Comparison of ENCODE assay signal across 23 cellular contexts in genomic region chr3:5583920-5584319, GRCh38.
DNase-seq lines count a peak whose midpoint lies in the region; ATAC-seq and TF ChIP-seq lines count a peak whose summit lies in the region.
"Had no signal": no experiment of that assay in that cellular context is flagged by ENCODE, and none has a peak within 500 bp of the region (broad histone marks: within the 10 kb centered on the region; RNA-seq: fewer than 3 reads in every experiment).

No MANE protein-coding gene starts in this region.

- peak; percentile 53 for TF ChIP-seq RAD21 in HCT116 (IDR thresholded peaks at IDR 0.05; ENCODE audit: low read depth)

- no peaks in the 10 kb centered on the region for H3K36me3 ChIP-seq in HCT116 (ENCODE audit: control insufficient read depth in 1 of 2, insufficient read depth in 2 of 2, low read length in 2 of 2)
- no peaks in the 10 kb centered on the region for H3K36me3 ChIP-seq in PC-9 (ENCODE audit: low read depth)
- H3K36me3 ChIP-seq in endodermal cell (ENCODE audit: control insufficient read depth, insufficient read depth, low read length), result no peaks in the 10 kb centered on the region
- no peaks in the 10 kb centered on the region for H3K36me3 ChIP-seq in transverse colon
- no peaks in the 10 kb centered on the region for H3K36me3 ChIP-seq in A673 (ENCODE audit: insufficient read depth, low read length, poor library complexity, severe bottlenecking)
- H3K36me3 ChIP-seq: BLaER1 treated with 17β-estradiol and CSF1 and Interleukin-3, amounts not matched to agents 10 nM and 100 nM; MG63; Peyer's patch had no signal

- POLR2A ChIA-PET in HCT116 (lab: Charles Lee) (no interaction called here), PC-9 (lab: Charles Lee; ENCODE audit: unreplicated experiment) (no interaction called here), A673 (lab: Charles Lee; ENCODE audit: low non-redundant PET) (no interaction called here)

- TF ChIP-seq POLR2A in HCT116 (IDR thresholded peaks at IDR 0.05; ENCODE audit: borderline replicate concordance, extremely low read depth, insufficient read depth, insufficient read length) (no peak), transverse colon (IDR thresholded peaks at IDR 0.05) (no peak)

- H3K27ac ChIP-seq in HCT116 (ENCODE audit: low read depth, low read length) (no peak overlapping the region), PC-9 (no peak overlapping the region), endodermal cell (ENCODE audit: low read depth, low read length) (no peak overlapping the region), transverse colon (no peak overlapping the region), A673 (ENCODE audit: low read depth, low read length, poor library complexity, severe bottlenecking) (no peak overlapping the region)
- H3K27ac ChIP-seq: BLaER1 treated with 17β-estradiol and CSF1 and Interleukin-3, amounts not matched to agents 10 nM and 100 nM; Peyer's patch had no signal

- H3K4me2 ChIP-seq in HCT116 (ENCODE audit: low read length) (no peak overlapping the region), PC-9 (peak overlapping the region; percentile 46; the same call in 1 of the 2 replicates)
- H3K4me2 ChIP-seq: BLaER1 treated with 17β-estradiol and CSF1 and Interleukin-3, amounts not matched to agents 10 nM and 100 nM had no signal

- H4K20me1 ChIP-seq in HCT116 (ENCODE audit: insufficient read depth) (no peaks in the 10 kb centered on the region), PC-9 (ENCODE audit: insufficient read depth) (no peaks in the 10 kb centered on the region)
- H4K20me1 ChIP-seq: BLaER1 treated with 17β-estradiol and CSF1 and Interleukin-3, amounts not matched to agents 10 nM and 100 nM had no signal

- DNase-seq in HCT116 (ENCODE audit: low read depth, low spot score) (no peak), PC-9 (peak in 1 of 2 experiments; percentile 4), endodermal cell (no peak), transverse colon (peak; percentile 13), KG1 (lab: John Stamatoyannopoulos, UW) (no peak), T1000 (lab: John Stamatoyannopoulos, UW) (no peak), A673 (ENCODE audit: low spot score) (no peak)
- DNase-seq: ACHN; CD8-positive, alpha-beta T cell; DMS153; GOT3; Kasumi-1; MG63; NCI-H1092; NCI-H1436; NCI-H187 treated with DMSO at 0.1 percent for 48 hours; NCI-H2107; NCI-H69; Peyer's patch had no signal

- TF ChIP-seq CTCF in HCT116 (IDR thresholded peaks at IDR 0.05 in 2 of 3, conservative IDR thresholded peaks at IDR 0.05 in 1 of 3; ENCODE audit: borderline replicate concordance in 1 of 3, insufficient read depth in 1 of 3, low read depth in 2 of 3, low read length in 2 of 3) (0 out of 6 replicates have a peak, but pooled peaks of 1 of the 3 experiments have one; percentile 13), PC-9 (conservative IDR thresholded peaks at IDR 0.05) (peak; percentile 26; the same call in 1 of the 2 replicates), endodermal cell (conservative IDR thresholded peaks at IDR 0.05) (peak; percentile 25), transverse colon (IDR thresholded peaks at IDR 0.05) (peak in 2 of 5 experiments; percentile 31 to 38), A673 (conservative IDR thresholded peaks at IDR 0.05; ENCODE audit: low read depth, low read length) (no peak)

- H3K27me3 Mint-ChIP-seq in endodermal cell (ENCODE audit: insufficient read depth), result no peaks in the 10 kb centered on the region

- H3K27me3 ChIP-seq in HCT116 (ENCODE audit: insufficient read depth, low read length), result peaks cover 25% of the 10 kb centered on the region; the same call in 1 of the 2 replicates
- no peaks in the 10 kb centered on the region for H3K27me3 ChIP-seq in PC-9 (ENCODE audit: insufficient read depth, low read depth)
- no peaks in the 10 kb centered on the region for H3K27me3 ChIP-seq in endodermal cell (ENCODE audit: control insufficient read depth, insufficient read depth, low read length, poor library complexity, severe bottlenecking)
- H3K27me3 ChIP-seq in transverse colon, result no peaks in the 10 kb centered on the region
- H3K27me3 ChIP-seq in A673 (replicated peaks; ENCODE audit: insufficient read depth, low read depth, low read length, poor library complexity), result peaks cover 3% of the 10 kb centered on the region
- H3K27me3 ChIP-seq: BLaER1 treated with 17β-estradiol and CSF1 and Interleukin-3, amounts not matched to agents 10 nM and 100 nM; MG63; Peyer's patch had no signal

- RAD21 ChIA-PET in HCT116 (lab: Charles Lee; ENCODE audit: low non-redundant PET in 1 of 2, low total read pairs in 2 of 2, uncharacterized antibody in 2 of 2, unreplicated experiment in 2 of 2), result no interaction called here

- H3K9me2 ChIP-seq in HCT116 (ENCODE audit: insufficient read depth), result no peaks in the 10 kb centered on the region
- H3K9me2 ChIP-seq in PC-9 (ENCODE audit: insufficient read depth), result no peaks in the 10 kb centered on the region

- H3K79me2 ChIP-seq in HCT116 (ENCODE audit: insufficient read depth, low read length) (no peaks in the 10 kb centered on the region), PC-9 (ENCODE audit: low read depth) (no peaks in the 10 kb centered on the region)

- BruUV-seq in HCT116 (replicated peaks; lab: Mats Ljungman, UMichigan), result no TSS peak
- no TSS peak for BruUV-seq in PC-9 (replicated peaks; lab: Mats Ljungman, UMichigan)
- no TSS peak for BruUV-seq in A673 (replicated peaks; lab: Mats Ljungman, UMichigan)

- H3K9ac ChIP-seq in HCT116 (ENCODE audit: low read length), result no peak overlapping the region
- no peak overlapping the region for H3K9ac ChIP-seq in endodermal cell (ENCODE audit: extremely low read depth, low read length, poor library complexity, severe bottlenecking)
- H3K9ac ChIP-seq: BLaER1 treated with 17β-estradiol and CSF1 and Interleukin-3, amounts not matched to agents 10 nM and 100 nM had no signal

- CTCF ChIA-PET in HCT116 (lab: Charles Lee), result no interaction called here
- CTCF ChIA-PET in PC-9 (lab: Charles Lee), result no interaction called here
- CTCF ChIA-PET in A673 (lab: Charles Lee), result no interaction called here

- no peaks in the 10 kb centered on the region for H3K4me1 Mint-ChIP-seq in endodermal cell
- H3K4me1 Mint-ChIP-seq: IgD-negative memory B cell had no signal

- no peaks in the 10 kb centered on the region for H3K9me3 Mint-ChIP-seq in endodermal cell
- H3K9me3 Mint-ChIP-seq: CD8-positive, alpha-beta T cell had no signal

- no peak overlapping the region for H2AFZ ChIP-seq in HCT116 (ENCODE audit: low read depth, low read length, poor library complexity, severe bottlenecking)
- no peak overlapping the region for H2AFZ ChIP-seq in PC-9

- 82 to 89% methylated on average over 4 of the region's 4 CpGs for WGBS in endodermal cell (ENCODE audit: insufficient coverage in 1 of 2, insufficient read length in 1 of 2), 2 experiments
- WGBS in transverse colon (ENCODE audit: low coverage in 1 of 2), 2 donors, result 16 to 33% methylated on average over 3 to 4 of the region's 4 CpGs

- in situ Hi-C loops in transverse colon (cut with MboI; ENCODE audit: low pct_ligation_motif_present in 1 of 4, low pct_unique_long_range_greater_than_20kb in 1 of 4, low sequenced_read_pairs in 3 of 4), result no loop called here

- H3K9me3 ChIP-seq in HCT116 (ENCODE audit: control insufficient read depth in 1 of 2, insufficient read depth in 1 of 2, low read depth in 1 of 2, low read length in 2 of 2) (no peaks in the 10 kb centered on the region), PC-9 (ENCODE audit: insufficient read depth, low read depth) (no peaks in the 10 kb centered on the region), endodermal cell (ENCODE audit: control insufficient read depth, low read length) (no peaks in the 10 kb centered on the region), transverse colon (no peaks in the 10 kb centered on the region), A673 (ENCODE audit: low read depth, low read length, poor library complexity, severe bottlenecking) (no peaks in the 10 kb centered on the region)
- H3K9me3 ChIP-seq: BLaER1 treated with 17β-estradiol and CSF1 and Interleukin-3, amounts not matched to agents 10 nM and 100 nM; MG63; Peyer's patch had no signal

- H3F3A ChIP-seq in PC-9 (ENCODE audit: insufficient read depth, low read depth), result no peaks in the 10 kb centered on the region

- no peaks in the 10 kb centered on the region for H3K4me1 ChIP-seq in HCT116 (ENCODE audit: control insufficient read depth in 1 of 2, insufficient read depth in 2 of 2, low read length in 2 of 2)
- H3K4me1 ChIP-seq in PC-9 (replicated peaks; ENCODE audit: insufficient read depth), result no peaks in the 10 kb centered on the region
- no peaks in the 10 kb centered on the region for H3K4me1 ChIP-seq in endodermal cell (ENCODE audit: control insufficient read depth, insufficient read depth, low read length)
- peaks cover 0 to 7% (median 0%) of the 10 kb centered on the region in 4 donors for H3K4me1 ChIP-seq in transverse colon
- no peaks in the 10 kb centered on the region for H3K4me1 ChIP-seq in A673 (ENCODE audit: insufficient read depth, low read length, poor library complexity, severe bottlenecking)
- H3K4me1 ChIP-seq: Peyer's patch had no signal

- peak; percentile 55; the same call in 1 of the 2 replicates for ATAC-seq in HCT116
- ATAC-seq in esophagus mucosa, result no peak
- ATAC-seq: CD8-positive, alpha-beta T cell; Right ventricle myocardium inferior had no signal

- no peaks in the 10 kb centered on the region for H3K36me3 Mint-ChIP-seq in endodermal cell (ENCODE audit: low read depth)
- H3K36me3 Mint-ChIP-seq: CD8-positive, alpha-beta T cell; IgD-negative memory B cell had no signal

- no peak overlapping the region for H3K4me3 Mint-ChIP-seq in endodermal cell
- H3K4me3 Mint-ChIP-seq: CD8-positive, alpha-beta T cell; IgD-negative memory B cell had no signal

- H3K4me3 ChIP-seq in HCT116 (replicated peaks in 1 of 2; ENCODE audit: low read depth in 1 of 2, low read length in 2 of 2) (no peak overlapping the region), PC-9 (no peak overlapping the region), endodermal cell (ENCODE audit: low read length) (no peak overlapping the region), transverse colon (no peak overlapping the region), A673 (ENCODE audit: low read depth, low read length, poor library complexity, severe bottlenecking) (no peak overlapping the region)
- H3K4me3 ChIP-seq: BLaER1 treated with 17β-estradiol and CSF1 and Interleukin-3, amounts not matched to agents 10 nM and 100 nM; MG63; Peyer's patch had no signal

- H3K27ac Mint-ChIP-seq in endodermal cell, result no peak overlapping the region
- H3K27ac Mint-ChIP-seq: CD8-positive, alpha-beta T cell; IgD-negative memory B cell had no signal

- no peak for TF ChIP-seq EP300 in transverse colon (IDR thresholded peaks at IDR 0.05; ENCODE audit: low read depth)

- intact Hi-C loops in HCT116 (cut with micrococcal nuclease) (no loop called here), PC-9 (cut with micrococcal nuclease; ENCODE audit: unreplicated experiment) (no loop called here), transverse colon (cut with DNase I; ENCODE audit: low total_unique reads) (no loop called here), A673 (cut with micrococcal nuclease; ENCODE audit: unreplicated experiment) (no loop called here)

TF ChIP-seq in HCT116, 20 proteins besides CTCF, POLR2A, EP300 and RAD21 (continues in another document):
- no peak for TF ChIP-seq ZNF274 (IDR thresholded peaks at IDR 0.05; ENCODE audit: low read depth, low read length)
- no peak for TF ChIP-seq TCF7L2 (IDR thresholded peaks at IDR 0.05; ENCODE audit: borderline replicate concordance, extremely low read depth, insufficient read depth, insufficient read length)
- no peak for TF ChIP-seq ELF1 (IDR thresholded peaks at IDR 0.05; ENCODE audit: borderline replicate concordance, low read depth)
- no peak for TF ChIP-seq CBX3 (IDR thresholded peaks at IDR 0.05; ENCODE audit: low read depth)
